17 cellular contexts compared by ENCODE assay signal in the genomic region with DNA sequence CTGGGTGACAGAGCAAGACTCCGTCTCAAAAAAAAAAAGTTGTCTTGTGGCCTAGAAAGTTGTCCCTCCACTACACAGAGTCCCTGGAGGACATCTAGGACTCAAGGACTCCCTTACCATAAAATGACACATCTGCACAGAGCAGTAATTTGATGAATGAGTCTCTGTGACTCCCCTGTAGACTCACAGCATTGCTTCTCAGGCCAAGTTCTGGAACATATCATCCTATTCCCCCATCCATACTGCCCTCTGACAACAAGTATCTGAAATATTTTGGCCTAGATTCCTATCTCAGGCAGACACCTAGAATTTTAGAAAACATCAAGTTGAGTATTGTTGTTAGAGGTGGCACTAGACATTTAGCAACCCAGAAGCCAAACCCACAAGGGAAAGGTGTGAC.
DNase-seq lines count a peak whose midpoint lies in the region; ATAC-seq and TF ChIP-seq lines count a peak whose summit lies in the region.
"Had no signal": no experiment of that assay in that cellular context is flagged by ENCODE, and none has a peak within 500 bp of the region (broad histone marks: within the 10 kb centered on the region; RNA-seq: fewer than 3 reads in every experiment).

No MANE protein-coding gene starts in this region.

- peak; percentile 24 for DNase-seq in GM04504 (ENCODE audit: low read depth)
- DNase-seq in RWPE2 (ENCODE audit: low spot score) = no peak
- DNase-seq in fibroblast of peridontal ligament (ENCODE audit: extremely low read depth) = peak; percentile 56
- DNase-seq in stomach = no peak
- DNase-seq in stimulated activated CD4-positive, alpha-beta T cell treated with anti-CD3 and anti-CD28 coated beads, Interleukin-4, amount 100 ng/mL, for 4 hours = no peak
- no peak for DNase-seq in D341Med (ENCODE audit: low spot score)
- no peak for DNase-seq in NCI-H1436 treated with DMSO at 0.1 percent for 48 hours (lab: John Stamatoyannopoulos, UW)
- DNase-seq: CD4-positive, alpha-beta memory T cell; DMS79 treated with DMSO at 0.1 percent for 48 hours; GF-D8; MM.1S; NCI-H1105 treated with DMSO at 0.1 percent for 48 hours; NCI-H1930; NCI-H446; NK-92 treated with Interleukin-12 subunit alpha and Interleukin-12 subunit beta, amount 100 ng/mL, for 24 hours; SW 1271 had no signal

- no peak for TF ChIP-seq POLR2A in stomach (IDR thresholded peaks at IDR 0.05)

- 0 out of 3 replicates have a peak, but pooled peaks have one; percentile 23 for ATAC-seq in RWPE2 (ENCODE audit: low read depth)

- no peak for TF ChIP-seq EP300 in stomach (IDR thresholded peaks at IDR 0.05)

- no peaks in the 10 kb centered on the region for H3K36me3 ChIP-seq in RWPE2 (ENCODE audit: low read depth)
- H3K36me3 ChIP-seq in stomach = no peaks in the 10 kb centered on the region

- H3K9me3 ChIP-seq in RWPE2 (ENCODE audit: severe bottlenecking) (no peaks in the 10 kb centered on the region), stomach (no peaks in the 10 kb centered on the region)

- H3K4me3 ChIP-seq in RWPE2 (ENCODE audit: severe bottlenecking) (no peak overlapping the region), stomach (no peak overlapping the region)

- WGBS in stomach, 5 donors = 94 to 100% (median 100%) methylated on average over 1 of the region's 1 CpG

- peaks cover 21% of the 10 kb centered on the region for H3K4me1 ChIP-seq in RWPE2 (ENCODE audit: insufficient read depth, poor library complexity, severe bottlenecking)
- peaks cover 0 to 7% (median 0%) of the 10 kb centered on the region in 4 donors for H3K4me1 ChIP-seq in stomach

- peak overlapping the region; percentile 84 for H3K27ac ChIP-seq in RWPE2 (ENCODE audit: poor library complexity, severe bottlenecking)
- peak overlapping the region in 3 of 5 donors; percentile 62 to 76 (median 70) for H3K27ac ChIP-seq in stomach
- H3K27ac ChIP-seq: KMS-11 had no signal

- intact Hi-C loops in stomach (cut with DNase I; ENCODE audit: low total_unique reads) = no loop called here

- no peak for TF ChIP-seq CTCF in RWPE2 (IDR thresholded peaks at IDR 0.05; ENCODE audit: poor library complexity, severe bottlenecking)
- TF ChIP-seq CTCF in stomach (IDR thresholded peaks at IDR 0.05) = no peak

- H3K27me3 ChIP-seq in RWPE2 (ENCODE audit: insufficient read depth, poor library complexity, severe bottlenecking) (no peaks in the 10 kb centered on the region), stomach (no peaks in the 10 kb centered on the region)

Comparison
In these comparisons a context has a peak if more than half of its experiments do, and no peak if none do; other contexts are left out.
1. DNase-seq: peak in GM04504 (single experiment) and fibroblast of peridontal ligament (single experiment); none in RWPE2 (single experiment), stomach (single experiment), stimulated activated CD4-positive, alpha-beta T cell treated with anti-CD3 and anti-CD28 coated beads, Interleukin-4, amount 100 ng/mL, for 4 hours (0 of 2), D341Med (single experiment) and NCI-H1436 treated with DMSO at 0.1 percent for 48 hours (single experiment).